In the genomic region with DNA sequence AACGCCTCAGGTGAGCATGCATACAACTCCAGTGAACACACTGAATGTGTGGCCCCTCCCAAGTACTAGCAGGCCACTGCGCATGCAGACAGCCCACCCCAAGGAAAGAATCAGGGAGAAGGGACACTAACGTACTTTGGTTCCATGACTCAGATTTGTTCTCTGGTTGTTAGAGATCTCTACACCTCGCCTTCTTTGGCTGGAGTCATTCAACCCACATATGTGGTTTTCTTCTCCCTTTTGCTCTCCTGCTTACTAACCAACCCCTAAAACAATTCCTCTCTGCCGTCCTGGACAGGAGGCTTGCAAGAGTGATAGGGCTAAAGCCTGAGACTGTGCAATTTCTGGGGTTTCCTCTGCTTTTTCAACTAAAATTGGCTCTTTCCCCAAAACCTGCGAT, we compare ENCODE assay signal across 16 cellular contexts. TPM values are rescaled to one million over a fixed set of nuclear protein-coding genes. Genes with fewer than 3 reads are reported as not detected.
A peak's percentile ranks its signal among the peaks of the same experiment; 100 is the strongest.
DNase-seq lines count a peak whose midpoint lies in the region; ATAC-seq and TF ChIP-seq lines count a peak whose summit lies in the region.
"Had no signal": no experiment of that assay in that cellular context is flagged by ENCODE, and none has a peak within 500 bp of the region (broad histone marks: within the 10 kb centered on the region; RNA-seq: fewer than 3 reads in every experiment).

No MANE protein-coding gene starts in this region.

- in situ Hi-C loops in GM23248 (cut with MboI) = no loop called here

- H4K20me1 ChIP-seq in GM23248 (ENCODE audit: insufficient read depth) = no peaks in the 10 kb centered on the region

- H3K4me1 Mint-ChIP-seq in activated naive CD4-positive, alpha-beta T cell treated with anti-CD3 and anti-CD28 coated beads, Interleukin-2, amount 50 U/mL, for 24 hours = peaks cover 78% of the 10 kb centered on the region
- peaks cover 32% of the 10 kb centered on the region for H3K4me1 Mint-ChIP-seq in T-helper 17 cell
- no peaks in the 10 kb centered on the region for H3K4me1 Mint-ChIP-seq in neural crest cell
- H3K4me1 Mint-ChIP-seq: H9 had no signal

- H3F3A ChIP-seq in GM23248 (ENCODE audit: insufficient read depth) = no peaks in the 10 kb centered on the region

- TF ChIP-seq CTCF in neural crest cell (conservative IDR thresholded peaks at IDR 0.05) = no peak

- no peaks in the 10 kb centered on the region for H3K27me3 Mint-ChIP-seq in activated naive CD4-positive, alpha-beta T cell treated with anti-CD3 and anti-CD28 coated beads, Interleukin-2, amount 50 U/mL, for 24 hours
- H3K27me3 Mint-ChIP-seq in T-helper 17 cell (peaks cover 8% of the 10 kb centered on the region), neural crest cell (ENCODE audit: low read depth) (peaks cover 17% of the 10 kb centered on the region)
- H3K27me3 Mint-ChIP-seq: CD4-positive, alpha-beta T cell had no signal

- DNase-seq in activated naive CD4-positive, alpha-beta T cell treated with Interleukin-2 at 50 U/mL for 16 hours = no peak
- DNase-seq in CD1c-positive myeloid dendritic cell (ENCODE audit: extremely low spot score) (peak; percentile 39), T-helper 17 cell (no peak), neural crest cell (ENCODE audit: low read depth, low spot score) (no peak), H4 (ENCODE audit: low spot score) (no peak), GM23248 (no peak)
- DNase-seq: BE2C; C1 segment of cervical spinal cord; Caco-2; CD4-positive, alpha-beta T cell; GOT3; H9; IMR-90 had no signal

- no peak overlapping the region for H2AFZ ChIP-seq in GM23248

- no peaks in the 10 kb centered on the region for H3K79me2 ChIP-seq in GM23248 (ENCODE audit: insufficient read depth)

- H3K4me2 ChIP-seq in GM23248 (ENCODE audit: unreplicated experiment) = no peak overlapping the region

- H3K9me2 ChIP-seq in GM23248 (ENCODE audit: insufficient read depth) = no peaks in the 10 kb centered on the region

- ATAC-seq in T-helper 17 cell = no peak
- ATAC-seq in GM19035 (IDR thresholded peaks at IDR 0.05; ENCODE audit: unreplicated experiment) = no peak

- no peaks in the 10 kb centered on the region for H3K36me3 ChIP-seq in GM23248 (ENCODE audit: low read depth)
- H3K36me3 ChIP-seq: BE2C had no signal

- H3K27ac Mint-ChIP-seq in activated naive CD4-positive, alpha-beta T cell treated with anti-CD3 and anti-CD28 coated beads, Interleukin-2, amount 50 U/mL, for 24 hours = peak overlapping the region; percentile 47
- H3K27ac Mint-ChIP-seq in T-helper 17 cell = peak overlapping the region; percentile 9
- H3K27ac Mint-ChIP-seq in neural crest cell (ENCODE audit: unreplicated experiment) = peak overlapping the region; percentile 64
- H3K27ac Mint-ChIP-seq: CD4-positive, alpha-beta T cell; H9 had no signal

- peaks cover 7% of the 10 kb centered on the region for H3K27me3 ChIP-seq in GM23248 (replicated peaks; ENCODE audit: insufficient read depth)

- no peaks in the 10 kb centered on the region for H3K4me1 ChIP-seq in GM23248 (ENCODE audit: insufficient read depth)
- H3K4me1 ChIP-seq: BE2C had no signal

- H3K9ac ChIP-seq in GM23248 = no peak overlapping the region

- H3K4me3 ChIP-seq in GM23248 = no peak overlapping the region

- H3K9me3 Mint-ChIP-seq in activated naive CD4-positive, alpha-beta T cell treated with anti-CD3 and anti-CD28 coated beads, Interleukin-2, amount 50 U/mL, for 24 hours = no peaks in the 10 kb centered on the region
- no peaks in the 10 kb centered on the region for H3K9me3 Mint-ChIP-seq in neural crest cell
- H3K9me3 Mint-ChIP-seq: CD4-positive, alpha-beta T cell had no signal

- WGBS in GM23248 (ENCODE audit: low coverage in 1 of 2, low lambda C conversion rate in 2 of 2, missing lambda C conversion rate in 2 of 2), 2 experiments = 25 to 37% methylated on average over 5 to 6 of the region's 6 CpGs

- no peak overlapping the region for H3K4me3 Mint-ChIP-seq in activated naive CD4-positive, alpha-beta T cell treated with anti-CD3 and anti-CD28 coated beads, Interleukin-2, amount 50 U/mL, for 24 hours
- H3K4me3 Mint-ChIP-seq in T-helper 17 cell = no peak overlapping the region
- no peak overlapping the region for H3K4me3 Mint-ChIP-seq in neural crest cell
- H3K4me3 Mint-ChIP-seq: CD4-positive, alpha-beta T cell; H9 had no signal

- no peak overlapping the region for H3K27ac ChIP-seq in GM23248

- no peaks in the 10 kb centered on the region for H3K36me3 Mint-ChIP-seq in activated naive CD4-positive, alpha-beta T cell treated with anti-CD3 and anti-CD28 coated beads, Interleukin-2, amount 50 U/mL, for 24 hours
- H3K36me3 Mint-ChIP-seq in T-helper 17 cell (ENCODE audit: low read depth) (peaks cover 3% of the 10 kb centered on the region), neural crest cell (ENCODE audit: low read depth) (no peaks in the 10 kb centered on the region)

- H3K9me3 ChIP-seq in T-helper 17 cell (ENCODE audit: control insufficient read depth, low read length, poor library complexity, severe bottlenecking) (no peaks in the 10 kb centered on the region), GM23248 (ENCODE audit: low read depth) (no peaks in the 10 kb centered on the region)
- H3K9me3 ChIP-seq: BE2C, Caco-2 had no signal

RNA-seq across cellular contexts. Expression of gene CD48, which starts 5.7 kb away (rescaled TPM):
- total RNA-seq in T-helper 17 cell (100 to 1,000 TPM; 386 to 387 TPM), neural crest cell (not detected in 2 replicates)
- not detected in 2 replicates for total RNA-seq in H4 (2014; rRNA removed; shearing (Covaris generic))
- not detected in 2 replicates for total RNA-seq in GM23248 (2014; rRNA removed; shearing (Covaris generic))
- 0.28 TPM in 1 of 2 replicates, not detected in the other for polyA plus RNA-seq in GM23248 (2016; fragmentation: Nextera tagmentation; extraction: Ambion mirVana)
- total RNA-seq: A172, Caco-2, H9, IMR-90 had no signal
- polyA plus RNA-seq: IMR-90 had no signal

RNA-seq across cellular contexts. Expression of gene SLAMF7, which starts 21.8 kb away (rescaled TPM):
- 1 to 10 TPM; 3.1 to 3.9 TPM for total RNA-seq in T-helper 17 cell
- total RNA-seq in neural crest cell = not detected in 2 replicates
- 1.8 and 2.5 TPM in 2 replicates for total RNA-seq in H4 (2014; rRNA removed; shearing (Covaris generic))
- total RNA-seq in GM23248 (2014; rRNA removed; shearing (Covaris generic)) = not detected in 2 replicates
- polyA plus RNA-seq in GM23248 (2016; fragmentation: Nextera tagmentation; extraction: Ambion mirVana) = not detected in 2 replicates
- total RNA-seq: Caco-2, H9, IMR-90 had no signal
- polyA plus RNA-seq: IMR-90 had no signal

Comparison
In these comparisons a context has a peak if more than half of its experiments do, and no peak if none do; other contexts are left out.
1. H3K27ac Mint-ChIP-seq: peak in every context shown above with its lines; median percentile 64 in neural crest cell; 47 in activated naive CD4-positive, alpha-beta T cell treated with anti-CD3 and anti-CD28 coated beads, Interleukin-2, amount 50 U/mL, for 24 hours; 9 in T-helper 17 cell.
2. RNA of gene CD48, which starts 5.7 kb away (total RNA-seq): 386 to 387 TPM in T-helper 17 cell; not detected in neural crest cell, not detected in H4 and not detected in GM23248; every median in the first group is over 100 times any median in the second.